In genomic region chr1:20713440-20713839, GRCh38 we compare ENCODE assay signal across 27 cellular contexts. TPM values are rescaled to one million over a fixed set of nuclear protein-coding genes. Genes with fewer than 3 reads are reported as not detected.
A peak's percentile ranks its signal among the peaks of the same experiment; 100 is the strongest.
DNase-seq lines count a peak whose midpoint lies in the region; ATAC-seq, FAIRE-seq and TF ChIP-seq lines count a peak whose summit lies in the region.
"Had no signal": no experiment of that assay in that cellular context is flagged by ENCODE, and none has a peak within 500 bp of the region (broad histone marks: within the 10 kb centered on the region; RNA-seq: fewer than 3 reads in every experiment).

No MANE protein-coding gene starts in this region.

- POLR2A ChIA-PET in IMR-90 (lab: Charles Lee; ENCODE audit: unreplicated experiment), result no interaction called here

- no peak overlapping the region for H3K18ac ChIP-seq in IMR-90 (ENCODE audit: low read depth, low read length)

- no peak for FAIRE-seq in small intestine (lab: Jason Lieb, UNC)
- FAIRE-seq: A549, D721Med, GM12878, GM18507, H54 had no signal

- no peak overlapping the region for H3K56ac ChIP-seq in IMR-90 (ENCODE audit: extremely low read depth, insufficient read depth, low read length)

- H2BK20ac ChIP-seq in IMR-90 (ENCODE audit: low read depth, low read length), result no peak overlapping the region

- H2BK15ac ChIP-seq in IMR-90 (ENCODE audit: low read depth, low read length), result no peak overlapping the region

- H3K36me3 ChIP-seq in IMR-90 (ENCODE audit: control insufficient read depth, insufficient read depth, low read length) (no peaks in the 10 kb centered on the region), right lobe of liver (no peaks in the 10 kb centered on the region), small intestine (ENCODE audit: control insufficient read depth in 2 of 2, insufficient read depth in 2 of 2, low read length in 2 of 2) (no peaks in the 10 kb centered on the region), ovary (no peaks in the 10 kb centered on the region), testis (ENCODE audit: low read depth, missing control alignments) (no peaks in the 10 kb centered on the region)
- H3K36me3 ChIP-seq: BE2C; BLaER1 treated with 17β-estradiol and CSF1 and Interleukin-3, amounts not matched to agents 10 nM and 100 nM; HAP-1 had no signal

- DNase-seq in IMR-90, result no peak
- peak; percentile 82 for DNase-seq in left lobe of liver (ENCODE audit: low spot score)
- DNase-seq in right lobe of liver, result peak; percentile 69 to 85 (median 82)
- DNase-seq in small intestine, result peak; percentile 63
- no peak for DNase-seq in ovary
- DNase-seq in testis, result no peak
- DNase-seq: 8988T; ACHN; AML-193; BE2C; CD4-positive, alpha-beta T cell; CD8-positive, alpha-beta memory T cell; DMS 273 treated with DMSO at 0.1 percent for 48 hours; DMS79; EL; GDM1; GOT3; HFFc6 had no signal

- no peak for TF ChIP-seq POLR2A in IMR-90 (IDR thresholded peaks at IDR 0.05; ENCODE audit: low read depth, low read length)
- TF ChIP-seq POLR2A in right lobe of liver (IDR thresholded peaks at IDR 0.05), result no peak
- TF ChIP-seq POLR2A in ovary (IDR thresholded peaks at IDR 0.05), result no peak
- no peak for TF ChIP-seq POLR2A in testis (IDR thresholded peaks at IDR 0.05)

- no peaks in the 10 kb centered on the region for H4K20me1 ChIP-seq in IMR-90 (ENCODE audit: insufficient read depth, low read length)

- H3K4me2 ChIP-seq in IMR-90 (ENCODE audit: low read depth, low read length), result no peak overlapping the region
- H3K4me2 ChIP-seq: A549; BLaER1 treated with 17β-estradiol and CSF1 and Interleukin-3, amounts not matched to agents 10 nM and 100 nM had no signal

- no peak for TF ChIP-seq EP300 in ovary (IDR thresholded peaks at IDR 0.05)

- no peak overlapping the region for H3K27ac ChIP-seq in IMR-90 (ENCODE audit: insufficient read depth, low read length)
- no peak overlapping the region for H3K27ac ChIP-seq in right lobe of liver
- no peak overlapping the region for H3K27ac ChIP-seq in small intestine (ENCODE audit: low read depth in 1 of 2, low read length in 1 of 2)
- H3K27ac ChIP-seq in ovary, result no peak overlapping the region
- H3K27ac ChIP-seq in testis, result no peak overlapping the region
- H3K27ac ChIP-seq: A549; BLaER1 treated with 17β-estradiol and CSF1 and Interleukin-3, amounts not matched to agents 10 nM and 100 nM had no signal

- H3K4me3 ChIP-seq in IMR-90 (ENCODE audit: insufficient read depth, low read depth, low read length) (no peak overlapping the region), right lobe of liver (no peak overlapping the region), small intestine (ENCODE audit: low read depth in 1 of 2, low read length in 2 of 2) (no peak overlapping the region), ovary (no peak overlapping the region), testis (no peak overlapping the region)
- H3K4me3 ChIP-seq: A549; BLaER1 treated with 17β-estradiol and CSF1 and Interleukin-3, amounts not matched to agents 10 nM and 100 nM; GM12878; HAP-1 had no signal

- H4K5ac ChIP-seq in IMR-90 (ENCODE audit: low read depth, low read length), result no peak overlapping the region

- peaks cover 8% of the 10 kb centered on the region; the same call in 1 of the 2 replicates for H3K9me1 ChIP-seq in IMR-90 (ENCODE audit: insufficient read depth, low read length)

- peak overlapping the region; percentile 65 for H2AK9ac ChIP-seq in IMR-90 (replicated peaks; ENCODE audit: low read depth, low read length, poor library complexity)

- no peak overlapping the region for H3K14ac ChIP-seq in IMR-90 (replicated peaks; ENCODE audit: low read depth, low read length)

- dilution Hi-C loops in IMR-90 (cut with HindIII; ENCODE audit: low sequenced_read_pairs, unreplicated experiment), result no loop called here

- BruUV-seq in IMR-90 (replicated peaks; lab: Mats Ljungman, UMichigan), result no TSS peak

- in situ Hi-C loops in IMR-90 (cut with MboI; ENCODE audit: low sequenced_read_pairs), result no loop called here

- TF ChIP-seq CTCF in IMR-90 (conservative IDR thresholded peaks at IDR 0.05; ENCODE audit: low read depth, low read length) (no peak), right lobe of liver (IDR thresholded peaks at IDR 0.05) (no peak), ovary (IDR thresholded peaks at IDR 0.05) (no peak), testis (IDR thresholded peaks at IDR 0.05) (no peak)

- H3K9me3 ChIP-seq in IMR-90 (ENCODE audit: control insufficient read depth, insufficient read depth, low read length) (no peaks in the 10 kb centered on the region), right lobe of liver (no peaks in the 10 kb centered on the region), small intestine (ENCODE audit: control insufficient read depth, low read depth) (no peaks in the 10 kb centered on the region), ovary (no peaks in the 10 kb centered on the region), testis (no peaks in the 10 kb centered on the region)
- H3K9me3 ChIP-seq: A549; BE2C; BLaER1 treated with 17β-estradiol and CSF1 and Interleukin-3, amounts not matched to agents 10 nM and 100 nM; HAP-1 had no signal

- no peak overlapping the region for H3K9ac ChIP-seq in IMR-90 (ENCODE audit: low read depth, low read length)
- H3K9ac ChIP-seq: BLaER1 treated with 17β-estradiol and CSF1 and Interleukin-3, amounts not matched to agents 10 nM and 100 nM had no signal

- intact Hi-C loops in IMR-90 (cut with micrococcal nuclease), result no loop called here
- intact Hi-C loops in right lobe of liver (cut with DNase I), result no loop called here
- intact Hi-C loops in ovary (cut with DNase I), result no loop called here
- intact Hi-C loops in testis (cut with DNase I; ENCODE audit: low total_unique reads), result no loop called here

- H3K27me3 ChIP-seq in IMR-90 (ENCODE audit: control insufficient read depth, insufficient read depth, low read length), result no peaks in the 10 kb centered on the region
- H3K27me3 ChIP-seq in right lobe of liver, result no peaks in the 10 kb centered on the region
- H3K27me3 ChIP-seq in small intestine (ENCODE audit: control insufficient read depth in 2 of 2, insufficient read depth in 2 of 2, low read length in 2 of 2), result peaks cover 6 to 10% of the 10 kb centered on the region in 2 donors
- H3K27me3 ChIP-seq in ovary, result no peaks in the 10 kb centered on the region
- H3K27me3 ChIP-seq in testis, result no peaks in the 10 kb centered on the region
- H3K27me3 ChIP-seq: BE2C had no signal

- no peak for TF ChIP-seq RAD21 in IMR-90 (IDR thresholded peaks at IDR 0.05; ENCODE audit: low read length)

- H4K91ac ChIP-seq in IMR-90 (ENCODE audit: insufficient read depth, low read depth, low read length), result no peak overlapping the region

- H2BK120ac ChIP-seq in IMR-90 (ENCODE audit: low read depth, low read length), result no peak overlapping the region

- no peak for ATAC-seq in IMR-90 (ENCODE audit: low read depth)
- peak; percentile 83 for ATAC-seq in left lobe of liver
- peak; percentile 70 to 82 (median 76) for ATAC-seq in right lobe of liver
- ATAC-seq in HG02973 (IDR thresholded peaks at IDR 0.05; ENCODE audit: unreplicated experiment), result no peak
- ATAC-seq: A549, GM12878 had no signal

- H2BK5ac ChIP-seq in IMR-90 (ENCODE audit: low read depth, low read length, poor library complexity, severe bottlenecking), result no peak overlapping the region

- CTCF ChIA-PET in IMR-90 (lab: Yijun Ruan, JAX), result no interaction called here

- no peaks in the 10 kb centered on the region for H3K79me1 ChIP-seq in IMR-90 (ENCODE audit: low read depth in 1 of 2, low read length in 2 of 2)

- no peak overlapping the region for H2AFZ ChIP-seq in IMR-90 (replicated peaks; ENCODE audit: low read length, poor library complexity)

- WGBS in IMR-90 (ENCODE audit: extremely low coverage in 2 of 2, insufficient read length in 1 of 2), 2 experiments, result 80% methylated on average over 1 of the region's 6 CpGs; no CpG with 5 or more reads in 1 of the 2 experiments
- 13% methylated on average over 5 of the region's 6 CpGs for WGBS in right lobe of liver (ENCODE audit: insufficient coverage, low coverage, low lambda C conversion rate, missing lambda C conversion rate)
- 61 to 85% (median 67%) methylated on average over 6 of the region's 6 CpGs for WGBS in small intestine, 3 donors
- 88 to 93% (median 91%) methylated on average over 6 of the region's 6 CpGs for WGBS in ovary, 3 donors
- WGBS in testis, 2 donors, result 91 to 94% methylated on average over 6 of the region's 6 CpGs

- no peak overlapping the region for H3K4ac ChIP-seq in IMR-90 (ENCODE audit: low read depth, low read length)

- H2AK5ac ChIP-seq in IMR-90 (ENCODE audit: low read depth, low read length), result no peak overlapping the region; the same call in 1 of the 2 replicates

- H3K4me1 ChIP-seq in IMR-90 (ENCODE audit: control insufficient read depth, insufficient read depth, low read length), result peaks cover 2% of the 10 kb centered on the region; the same call in 1 of the 2 replicates
- peaks cover 0 to 5% (median 0%) of the 10 kb centered on the region in 4 donors for H3K4me1 ChIP-seq in right lobe of liver
- H3K4me1 ChIP-seq in small intestine (ENCODE audit: control insufficient read depth in 2 of 2, insufficient read depth in 1 of 2, low read depth in 1 of 2, low read length in 1 of 2), result peaks cover 2 to 3% of the 10 kb centered on the region in 2 donors
- no peaks in the 10 kb centered on the region for H3K4me1 ChIP-seq in ovary (ENCODE audit: insufficient read depth)
- peaks cover 6% of the 10 kb centered on the region for H3K4me1 ChIP-seq in testis
- H3K4me1 ChIP-seq: A549, BE2C had no signal

- no peak overlapping the region for H3K23ac ChIP-seq in IMR-90 (ENCODE audit: low read depth, low read length)

- no peak overlapping the region for H4K8ac ChIP-seq in IMR-90 (ENCODE audit: low read depth in 2 of 2, low read length in 2 of 2)

RNA-seq across cellular contexts. Expression of gene KIF17, which starts 4.4 kb away (rescaled TPM):
- total RNA-seq in IMR-90 (2012; rRNA removed), result 4.5 and 4.7 TPM in 2 replicates
- polyA plus RNA-seq in IMR-90 (2012; rRNA removed), result 5.7 and 6.5 TPM in 2 replicates
- polyA plus RNA-seq in IMR-90 (2012; cell fraction: cytosol; rRNA removed), result 4.6 and 6.0 TPM in 2 replicates
- polyA plus RNA-seq in IMR-90 (2012; cell fraction: nucleus; rRNA removed; ENCODE audit: low replicate concordance), result 8.5 and 11.5 TPM in 2 replicates
- 1.5 TPM for total RNA-seq in left lobe of liver
- 1 to 10 TPM; 1.0 to 3.2 (median 1.3) TPM for total RNA-seq in right lobe of liver
- polyA plus RNA-seq in small intestine, result 1 to 10 TPM; 2.2 to 2.7 (median 2.7) TPM
- total RNA-seq in ovary, result 1 to 10 TPM in 4 of 7 donors, under 1 TPM in 3; 0.56 to 6.2 (median 2.2) TPM
- 1 to 10 TPM in 1 of 2 donors, under 1 TPM in 1; 1.00 to 2.2 TPM for polyA plus RNA-seq in ovary
- total RNA-seq in testis, result 10 to 100 TPM; 36.1 to 80.2 TPM
- polyA plus RNA-seq in testis (ENCODE audit: insufficient read depth, low read depth, low replicate concordance), result 54.1 TPM
- total RNA-seq: CD4-positive, alpha-beta T cell; CD8-positive, alpha-beta memory T cell had no signal
- polyA plus RNA-seq: CD14-positive monocyte; CD8-positive, alpha-beta memory T cell had no signal

RNA-seq across cellular contexts. Expression of gene SH2D5, which starts 19.1 kb away (rescaled TPM):
- total RNA-seq in IMR-90 (2012; rRNA removed) (6.7 and 7.2 TPM in 2 replicates), left lobe of liver (0.30 TPM), right lobe of liver (1 to 10 TPM in 2 of 6 experiments, under 1 TPM in 1, not detected in 3; 0.80 to 1.8 (median 1.4) TPM), ovary (1 to 10 TPM in 2 of 7 donors, under 1 TPM in 4, not detected in 1; 0.43 to 1.8 (median 0.77) TPM), testis (1 to 10 TPM; 4.2 to 5.8 TPM)
- polyA plus RNA-seq in IMR-90 (2012; rRNA removed) (13.5 and 14.4 TPM in 2 replicates), small intestine (1 to 10 TPM in 1 of 3 donors, under 1 TPM in 2; 0.07 to 1.1 (median 0.22) TPM), ovary (under 1 TPM; 0.15 TPM), testis (ENCODE audit: insufficient read depth, low read depth, low replicate concordance) (5.1 TPM)
- 7.8 and 10.5 TPM in 2 replicates for polyA plus RNA-seq in IMR-90 (2012; cell fraction: cytosol; rRNA removed)
- 48.2 and 69.5 TPM in 2 replicates for polyA plus RNA-seq in IMR-90 (2012; cell fraction: nucleus; rRNA removed; ENCODE audit: low replicate concordance)
- polyA plus RNA-seq: CD14-positive monocyte; CD8-positive, alpha-beta memory T cell had no signal

RNA-seq across cellular contexts. Expression of gene DDOST, which starts 52.3 kb away (rescaled TPM):
- total RNA-seq in IMR-90 (2012; rRNA removed), result 155 and 179 TPM in 2 replicates
- 414 and 477 TPM in 2 replicates for polyA plus RNA-seq in IMR-90 (2012; rRNA removed)
- 234 and 424 TPM in 2 replicates for polyA plus RNA-seq in IMR-90 (2012; cell fraction: cytosol; rRNA removed)
- 92.6 and 119 TPM in 2 replicates for polyA plus RNA-seq in IMR-90 (2012; cell fraction: nucleus; rRNA removed; ENCODE audit: low replicate concordance)
- 104 TPM for total RNA-seq in left lobe of liver
- 100 to 1,000 TPM in 3 of 6 experiments, 10 to 100 TPM in 3; 53.0 to 132 (median 100) TPM for total RNA-seq in right lobe of liver
- polyA plus RNA-seq in small intestine, result 100 to 1,000 TPM in 1 of 3 donors, 10 to 100 TPM in 2; 64.2 to 280 (median 89.7) TPM
- total RNA-seq in ovary, result 100 to 1,000 TPM in 6 of 7 donors, 10 to 100 TPM in 1; 95.5 to 228 (median 191) TPM
- polyA plus RNA-seq in ovary, result 100 to 1,000 TPM; 168 to 172 TPM
- total RNA-seq in testis, result 100 to 1,000 TPM; 207 to 275 TPM
- polyA plus RNA-seq in testis (ENCODE audit: insufficient read depth, low read depth, low replicate concordance), result 237 TPM

Comparison
In these comparisons a context has a peak if more than half of its experiments do, and no peak if none do; other contexts are left out.
1. ATAC-seq: peak in left lobe of liver (single experiment) and right lobe of liver (4 of 4); none in IMR-90 (single experiment) and HG02973 (single experiment).
2. DNase-seq: peak in left lobe of liver (single experiment), right lobe of liver (3 of 3) and small intestine (single experiment); none in IMR-90 (single experiment), ovary (0 of 5) and testis (single experiment).